ENCODE assay signal across 23 cellular contexts in genomic region chr6:127865108-127865507, GRCh38. TPM values are rescaled to one million over a fixed set of nuclear protein-coding genes. Genes with fewer than 3 reads are reported as not detected.
DNase-seq lines count a peak whose midpoint lies in the region; ATAC-seq, FAIRE-seq and TF ChIP-seq lines count a peak whose summit lies in the region.
"Had no signal": no experiment of that assay in that cellular context is flagged by ENCODE, and none has a peak within 500 bp of the region (broad histone marks: within the 10 kb centered on the region; RNA-seq: fewer than 3 reads in every experiment).

No MANE protein-coding gene starts in this region.

- TF ChIP-seq CTCF in mucosa of descending colon (IDR thresholded peaks at IDR 0.05) (no peak), kidney (IDR thresholded peaks at IDR 0.05; ENCODE audit: borderline replicate concordance, extremely low read depth, insufficient read depth) (no peak)

- no peak for DNase-seq in stimulated activated naive CD8-positive, alpha-beta T cell treated with anti-CD3 and anti-CD28 coated beads, Interleukin-15, Interleukin-2, amounts not matched to agents 100 U/mL and 50 U/mL, for 24 hours
- DNase-seq in mucosa of descending colon (no peak), kidney (no peak), GM12891 (ENCODE audit: insufficient read length, low spot score) (no peak), NCI-H187 treated with DMSO at 0.1 percent for 48 hours (lab: John Stamatoyannopoulos, UW) (no peak)
- DNase-seq: ACHN, DMS79, IMR-90, NCI-H1092 treated with DMSO at 0.1 percent for 48 hours, NCI-H1436 treated with DMSO at 0.1 percent for 48 hours, NCI-H2029, NCI-H226, NCI-H510A treated with DMSO at 0.1 percent for 48 hours, NCI-H774, SIG-M5 had no signal

- peaks cover 64% of the 10 kb centered on the region for H3K4me1 Mint-ChIP-seq in stimulated activated naive CD8-positive, alpha-beta T cell treated with anti-CD3 and anti-CD28 coated beads, Interleukin-15, Interleukin-2, amounts not matched to agents 100 ng/mL and 50 ng/mL, for 24 hours (ENCODE audit: low read depth)
- peaks cover 39% of the 10 kb centered on the region for H3K4me1 Mint-ChIP-seq in activated T-helper 17 cell treated with anti-CD3 and anti-CD28 coated beads, Interleukin-2, amount 50 U/mL, for 72 hours

- no peaks in the 10 kb centered on the region for H3K36me3 Mint-ChIP-seq in stimulated activated naive CD8-positive, alpha-beta T cell treated with anti-CD3 and anti-CD28 coated beads, Interleukin-15, Interleukin-2, amounts not matched to agents 100 ng/mL and 50 ng/mL, for 24 hours (ENCODE audit: low read depth)
- H3K36me3 Mint-ChIP-seq in activated T-helper 17 cell treated with anti-CD3 and anti-CD28 coated beads, Interleukin-2, amount 50 U/mL, for 72 hours (ENCODE audit: low read depth) = peaks cover 43% of the 10 kb centered on the region

- H3K27ac ChIP-seq in kidney (ENCODE audit: low read depth in 2 of 2, low read length in 2 of 2) = no peak overlapping the region
- H3K27ac ChIP-seq: BLaER1 treated with 17β-estradiol and CSF1 and Interleukin-3, amounts not matched to agents 10 nM and 100 nM; KMS-11 had no signal

- no peaks in the 10 kb centered on the region for H3K27me3 Mint-ChIP-seq in stimulated activated naive CD8-positive, alpha-beta T cell treated with anti-CD3 and anti-CD28 coated beads, Interleukin-15, Interleukin-2, amounts not matched to agents 100 ng/mL and 50 ng/mL, for 24 hours
- no peaks in the 10 kb centered on the region for H3K27me3 Mint-ChIP-seq in activated T-helper 17 cell treated with anti-CD3 and anti-CD28 coated beads, Interleukin-2, amount 50 U/mL, for 72 hours

- H3K9me3 Mint-ChIP-seq in stimulated activated naive CD8-positive, alpha-beta T cell treated with anti-CD3 and anti-CD28 coated beads, Interleukin-15, Interleukin-2, amounts not matched to agents 100 ng/mL and 50 ng/mL, for 24 hours = no peaks in the 10 kb centered on the region
- no peaks in the 10 kb centered on the region for H3K9me3 Mint-ChIP-seq in activated T-helper 17 cell treated with anti-CD3 and anti-CD28 coated beads, Interleukin-2, amount 50 U/mL, for 72 hours

- H3K36me3 ChIP-seq in mucosa of descending colon (ENCODE audit: low read depth) (no peaks in the 10 kb centered on the region), kidney (ENCODE audit: control insufficient read depth in 1 of 2, insufficient read depth in 2 of 2, low read length in 2 of 2) (no peaks in the 10 kb centered on the region)
- H3K36me3 ChIP-seq: BLaER1 treated with 17β-estradiol and CSF1 and Interleukin-3, amounts not matched to agents 10 nM and 100 nM had no signal

- FAIRE-seq in kidney (lab: Jason Lieb, UNC) = no peak
- FAIRE-seq in GM12891 (lab: Jason Lieb, UNC) = no peak
- FAIRE-seq: D721Med, HTR-8/SVneo had no signal

- no peak overlapping the region for H3K9ac ChIP-seq in kidney (ENCODE audit: low read length in 2 of 2)
- H3K9ac ChIP-seq: BLaER1 treated with 17β-estradiol and CSF1 and Interleukin-3, amounts not matched to agents 10 nM and 100 nM; KMS-11 had no signal

- no peak for ATAC-seq in stimulated activated naive CD8-positive, alpha-beta T cell treated with anti-CD3 and anti-CD28 coated beads, Interleukin-15, Interleukin-2, amounts not matched to agents 100 U/mL and 50 U/mL, for 24 hours
- ATAC-seq in activated T-helper 17 cell treated with anti-CD3 and anti-CD28 coated beads, Interleukin-2, amount 50 U/mL, for 72 hours (replicated peaks) = no peak
- peak; percentile 61 for ATAC-seq in mucosa of descending colon
- ATAC-seq: Panc1 had no signal

- intact Hi-C loops in mucosa of descending colon (cut with DNase I, micrococcal nuclease) = no loop called here
- intact Hi-C loops in kidney (cut with DNase I) = no loop called here

- H3K9me3 ChIP-seq in mucosa of descending colon (no peaks in the 10 kb centered on the region), kidney (ENCODE audit: control insufficient read depth in 1 of 2, low read length in 2 of 2) (no peaks in the 10 kb centered on the region)
- H3K9me3 ChIP-seq: BLaER1 treated with 17β-estradiol and CSF1 and Interleukin-3, amounts not matched to agents 10 nM and 100 nM had no signal

- H3K4me1 ChIP-seq in mucosa of descending colon (ENCODE audit: low read depth) (no peaks in the 10 kb centered on the region), kidney (ENCODE audit: control insufficient read depth in 1 of 2, insufficient read depth in 1 of 2, low read depth in 1 of 2, low read length in 2 of 2) (no peaks in the 10 kb centered on the region)
- H3K4me1 ChIP-seq: BLaER1 treated with 17β-estradiol and CSF1 and Interleukin-3, amounts not matched to agents 10 nM and 100 nM had no signal

- H3K4me3 ChIP-seq in mucosa of descending colon = no peak overlapping the region
- H3K4me3 ChIP-seq in kidney (ENCODE audit: low read length in 2 of 2) = no peak overlapping the region
- H3K4me3 ChIP-seq: BLaER1 treated with 17β-estradiol and CSF1 and Interleukin-3, amounts not matched to agents 10 nM and 100 nM had no signal

- no peak overlapping the region for H3K4me3 Mint-ChIP-seq in stimulated activated naive CD8-positive, alpha-beta T cell treated with anti-CD3 and anti-CD28 coated beads, Interleukin-15, Interleukin-2, amounts not matched to agents 100 ng/mL and 50 ng/mL, for 24 hours
- peak overlapping the region; percentile 7 for H3K4me3 Mint-ChIP-seq in activated T-helper 17 cell treated with anti-CD3 and anti-CD28 coated beads, Interleukin-2, amount 50 U/mL, for 72 hours

- H3K27ac Mint-ChIP-seq in stimulated activated naive CD8-positive, alpha-beta T cell treated with anti-CD3 and anti-CD28 coated beads, Interleukin-15, Interleukin-2, amounts not matched to agents 100 ng/mL and 50 ng/mL, for 24 hours = peak overlapping the region; percentile 33
- H3K27ac Mint-ChIP-seq in activated T-helper 17 cell treated with anti-CD3 and anti-CD28 coated beads, Interleukin-2, amount 50 U/mL, for 72 hours = no peak overlapping the region

- TF ChIP-seq POLR2A in GM12891 (IDR thresholded peaks at IDR 0.05; ENCODE audit: low read depth, low read length) = no peak

TF ChIP-seq in GM12891, 5 proteins besides CTCF, POLR2A, EP300 and RAD21:
- TF ChIP-seq TAF1 (IDR thresholded peaks at IDR 0.05; ENCODE audit: low read depth, low read length) = no peak
- TF ChIP-seq POLR2AphosphoS5 (IDR thresholded peaks at IDR 0.05; ENCODE audit: low read depth, low read length) = no peak
- TF ChIP-seq PAX5 (IDR thresholded peaks at IDR 0.05; ENCODE audit: insufficient read depth, low read length, severe bottlenecking) = no peak
- TF ChIP-seq SPI1 (IDR thresholded peaks at IDR 0.05; ENCODE audit: low read depth, low read length) = no peak
- no peak for TF ChIP-seq POU2F2 (IDR thresholded peaks at IDR 0.05; ENCODE audit: low read depth, low read length)

RNA-seq across cellular contexts. Expression of gene THEMIS, which starts 35.8 kb away (rescaled TPM):
- total RNA-seq in activated T-helper 17 cell treated with anti-CD3 and anti-CD28 coated beads, Interleukin-2, amount 50 U/mL, for 72 hours = 10 to 100 TPM; 64.9 to 72.9 TPM
- 1 to 10 TPM; 1.2 to 2.7 (median 2.0) TPM for total RNA-seq in mucosa of descending colon
- total RNA-seq in kidney = 3.3 TPM
- polyA plus RNA-seq in kidney (ENCODE audit: insufficient read depth, low read depth, low replicate concordance) = not detected
- polyA plus RNA-seq in GM12891 (2012; ENCODE audit: low read depth, missing spikeins) = not detected
- total RNA-seq: H4, IMR-90 had no signal
- polyA plus RNA-seq: IMR-90 had no signal

Comparison
In these comparisons a context has a peak if more than half of its experiments do, and no peak if none do; other contexts are left out.
1. RNA of gene THEMIS, which starts 35.8 kb away (total RNA-seq): 64.9 to 72.9 TPM in activated T-helper 17 cell treated with anti-CD3 and anti-CD28 coated beads, Interleukin-2, amount 50 U/mL, for 72 hours; 3.3 TPM in kidney (single experiment) and 1.2 to 2.7 TPM in mucosa of descending colon; every median in the first group is over 10 times any median in the second.